In the genomic region with DNA sequence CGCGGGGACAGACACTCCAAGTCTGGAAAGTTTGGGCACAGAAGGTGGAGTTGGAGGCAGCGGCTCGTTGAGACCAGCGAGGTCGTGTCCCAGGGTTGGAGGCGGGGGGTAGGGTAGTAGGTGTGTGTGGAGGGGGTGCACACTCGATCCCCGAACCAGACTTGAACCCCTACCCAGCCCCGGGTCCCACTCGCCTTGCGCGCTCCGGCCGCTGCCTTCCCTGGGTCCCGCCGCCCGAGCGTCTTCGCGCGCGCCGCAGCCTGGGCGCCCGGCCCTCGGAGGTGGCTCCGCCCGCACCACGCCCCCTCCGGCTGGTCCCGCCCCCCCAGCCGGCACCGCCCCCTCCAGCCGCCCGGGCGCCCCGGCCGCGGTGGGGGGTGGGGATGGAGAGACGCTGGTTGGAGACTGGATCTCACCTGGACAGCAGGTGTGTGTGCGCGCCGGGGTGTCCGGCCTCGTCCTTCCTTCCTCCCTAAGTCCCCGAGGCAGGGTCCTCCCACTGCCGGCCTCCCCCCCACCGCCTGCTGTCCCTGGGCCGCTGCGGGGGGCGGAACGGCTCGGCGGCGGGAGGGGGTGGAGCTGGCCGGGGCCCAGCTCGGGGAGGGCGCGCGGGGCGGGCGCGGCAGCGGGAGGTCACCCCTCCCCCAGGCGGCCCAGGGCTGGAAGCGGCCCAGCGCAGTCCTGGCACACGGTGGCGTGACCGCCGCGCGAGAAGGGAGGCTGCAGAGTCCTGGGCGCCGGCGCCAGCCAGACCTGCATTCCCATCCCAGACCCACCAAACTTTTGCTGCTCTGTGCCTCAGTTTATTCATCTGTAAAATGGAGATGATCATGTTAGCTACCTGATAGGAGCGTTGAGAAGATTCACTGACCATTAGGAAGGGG, we compare ENCODE assay signal across 8 cellular contexts. TPM values are rescaled to one million over a fixed set of nuclear protein-coding genes. Genes with fewer than 3 reads are reported as not detected.
DNase-seq lines count a peak whose midpoint lies in the region; ATAC-seq and TF ChIP-seq lines count a peak whose summit lies in the region.

TSS of gene KANK2 (minus strand) at position 255 of the 884 bp plus-strand sequence. CDS start 3,034 bp downstream, outside the sequence.

- no peaks in the 10 kb centered on the region for H3K9me3 Mint-ChIP-seq in Calu3 (ENCODE audit: low read depth, unreplicated experiment)
- H3K9me3 Mint-ChIP-seq in natural killer cell treated with Interleukin-12 subunit alpha and Interleukin-12 subunit beta and Interleukin-15 and Interleukin-18, amount 100 ng/mL, for 72 hours: no peaks in the 10 kb centered on the region

- peaks cover 11% of the 10 kb centered on the region for H3K36me3 Mint-ChIP-seq in Calu3 (ENCODE audit: insufficient read depth, unreplicated experiment)
- H3K36me3 Mint-ChIP-seq in natural killer cell treated with Interleukin-12 subunit alpha and Interleukin-12 subunit beta and Interleukin-15 and Interleukin-18, amount 100 ng/mL, for 72 hours: no peaks in the 10 kb centered on the region

- TF ChIP-seq CTCF in Calu3 (IDR thresholded peaks at IDR 0.05; ENCODE audit: unreplicated experiment) (no peak), fibroblast of pulmonary artery (IDR thresholded peaks at IDR 0.05; ENCODE audit: low read length, missing control alignments) (no peak)

- peak; percentile 44; the same call in 1 of the 2 replicates for TF ChIP-seq RAD21 in Ishikawa (IDR thresholded peaks at IDR 0.05; ENCODE audit: low read depth)

- TF ChIP-seq EP300 in Ishikawa (IDR thresholded peaks at IDR 0.05; ENCODE audit: borderline replicate concordance): peak; percentile 82; the same call in 1 of the 2 replicates

- no peak within 1 kb of the TSS for H3K27ac Mint-ChIP-seq in Calu3 (ENCODE audit: unreplicated experiment)
- H3K27ac Mint-ChIP-seq in natural killer cell treated with Interleukin-12 subunit alpha and Interleukin-12 subunit beta and Interleukin-15 and Interleukin-18, amount 100 ng/mL, for 72 hours: no peak within 1 kb of the TSS

- H3K4me3 Mint-ChIP-seq in Calu3 (ENCODE audit: low read depth, unreplicated experiment): peak within 1 kb of the TSS; percentile 66
- H3K4me3 Mint-ChIP-seq in natural killer cell treated with Interleukin-12 subunit alpha and Interleukin-12 subunit beta and Interleukin-15 and Interleukin-18, amount 100 ng/mL, for 72 hours: peak within 1 kb of the TSS; percentile 76

- no peaks in the 10 kb centered on the region for H3K4me1 Mint-ChIP-seq in Calu3 (ENCODE audit: low read depth, unreplicated experiment)
- peaks cover 5 to 10% of the 10 kb centered on the region in 2 donors for H3K4me1 Mint-ChIP-seq in natural killer cell treated with Interleukin-12 subunit alpha and Interleukin-12 subunit beta and Interleukin-15 and Interleukin-18, amount 100 ng/mL, for 72 hours (ENCODE audit: low read depth in 2 of 2)

- CTCF ChIA-PET in Calu3 (lab: Charles Lee): interaction anchor here (0.6 to 1.5 kb wide), 2 partner anchors 184 to 256 kb away, joined by 3 to 5 read pairs; no protein-coding TSS in a partner anchor

- intact Hi-C loops in Calu3 (cut with micrococcal nuclease; ENCODE audit: unreplicated experiment): no loop called here

- H3K4me3 ChIP-seq in fibroblast of pulmonary artery (replicated peaks; ENCODE audit: low read depth, low read length): peak within 1 kb of the TSS; percentile 92

- H3K27me3 Mint-ChIP-seq in Calu3 (ENCODE audit: unreplicated experiment): no peaks in the 10 kb centered on the region
- peaks cover 0 to 4% of the 10 kb centered on the region in 2 donors for H3K27me3 Mint-ChIP-seq in natural killer cell treated with Interleukin-12 subunit alpha and Interleukin-12 subunit beta and Interleukin-15 and Interleukin-18, amount 100 ng/mL, for 72 hours

- BruUV-seq in Calu3 (replicated peaks; lab: Mats Ljungman, UMichigan): no TSS peak

- DNase-seq in Calu3 (peak; percentile 89), RPMI8226 (peak; percentile 95), fibroblast of pulmonary artery (ENCODE audit: low read depth) (peak; percentile 75)
- DNase-seq in activated effector memory CD4-positive, alpha-beta T cell treated with anti-CD3 and anti-CD28 coated beads, Interleukin-2, amount 50 U/mL, for 16 hours: peak; percentile 90
- DNase-seq in natural killer cell treated with Interleukin-12 subunit alpha and Interleukin-12 subunit beta and Interleukin-15 and Interleukin-18, amount 100 ng/mL, for 72 hours (ENCODE audit: low spot score): peak; percentile 87
- DNase-seq in stimulated activated naive CD4-positive, alpha-beta T cell treated with Interleukin-2 at 50 U/mL for 16 hours (lab: John Stamatoyannopoulos, UW): peak; percentile 63

- ATAC-seq in GM21515 (IDR thresholded peaks at IDR 0.05; ENCODE audit: unreplicated experiment): peak; percentile 61
- peak; percentile 93 to 94 for ATAC-seq in natural killer cell treated with Interleukin-12 subunit alpha and Interleukin-12 subunit beta and Interleukin-15 and Interleukin-18, amount 100 ng/mL, for 72 hours

TF ChIP-seq in Ishikawa, 13 proteins besides CTCF, POLR2A, EP300 and RAD21:
- TF ChIP-seq EGR1 (IDR thresholded peaks at IDR 0.05) (peak; percentile 72; the same call in 1 of the 2 replicates), REST (IDR thresholded peaks at IDR 0.05; ENCODE audit: low read depth) (no peak), CEBPB (IDR thresholded peaks at IDR 0.05) (no peak), TCF12 (IDR thresholded peaks at IDR 0.05; ENCODE audit: low read depth) (peak; percentile 91), ZBTB7A (IDR thresholded peaks at IDR 0.05; ENCODE audit: low read depth) (peak; percentile 67; the same call in 1 of the 2 replicates), TAF1 (IDR thresholded peaks at IDR 0.05; ENCODE audit: low read depth) (peak; percentile 19; the same call in 1 of the 2 replicates), TEAD4 (IDR thresholded peaks at IDR 0.05) (peak; percentile 59), NFIC (IDR thresholded peaks at IDR 0.05) (peak; percentile 87), YY1 (IDR thresholded peaks at IDR 0.05; ENCODE audit: low read depth) (no peak), FOXM1 (IDR thresholded peaks at IDR 0.05; ENCODE audit: borderline replicate concordance, low read depth) (peak; percentile 29; the same call in 1 of the 2 replicates)
- TF ChIP-seq, protein P1, sequence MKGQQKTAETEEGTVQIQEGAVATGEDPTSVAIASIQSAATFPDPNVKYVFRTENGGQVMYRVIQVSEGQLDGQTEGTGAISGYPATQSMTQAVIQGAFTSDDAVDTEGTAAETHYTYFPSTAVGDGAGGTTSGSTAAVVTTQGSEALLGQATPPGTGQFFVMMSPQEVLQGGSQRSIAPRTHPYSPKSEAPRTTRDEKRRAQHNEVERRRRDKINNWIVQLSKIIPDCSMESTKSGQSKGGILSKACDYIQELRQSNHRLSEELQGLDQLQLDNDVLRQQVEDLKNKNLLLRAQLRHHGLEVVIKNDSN (IDR thresholded peaks at IDR 0.05): no peak; the same call in 1 of the 2 replicates
- TF ChIP-seq, protein P2, sequence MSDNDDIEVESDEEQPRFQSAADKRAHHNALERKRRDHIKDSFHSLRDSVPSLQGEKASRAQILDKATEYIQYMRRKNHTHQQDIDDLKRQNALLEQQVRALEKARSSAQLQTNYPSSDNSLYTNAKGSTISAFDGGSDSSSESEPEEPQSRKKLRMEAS (IDR thresholded peaks at IDR 0.05): peak; percentile 76

RNA-seq across cellular contexts. Expression of gene KANK2, which starts in this region (rescaled TPM):
- total RNA-seq in Calu3 (2022): 27.8 and 31.2 TPM in 2 replicates
- total RNA-seq in natural killer cell treated with Interleukin-12 subunit alpha and Interleukin-12 subunit beta and Interleukin-15 and Interleukin-18, amount 100 ng/mL, for 72 hours: 1 to 10 TPM; 3.9 to 5.2 TPM

Comparison
In these comparisons a context has a peak if more than half of its experiments do, and no peak if none do; other contexts are left out.
1. Peak in every context shown above with its lines: DNase-seq, ATAC-seq and H3K4me3 ChIP-seq.